Comparison of ENCODE assay signal across 25 cellular contexts in genomic region chr2:221402072-221402471, GRCh38.
DNase-seq lines count a peak whose midpoint lies in the region; ATAC-seq and TF ChIP-seq lines count a peak whose summit lies in the region.
"Had no signal": no experiment of that assay in that cellular context is flagged by ENCODE, and none has a peak within 500 bp of the region (broad histone marks: within the 10 kb centered on the region; RNA-seq: fewer than 3 reads in every experiment).

No MANE protein-coding gene starts in this region.

- H3K18ac ChIP-seq in mesenchymal stem cell (ENCODE audit: low read depth in 1 of 2, low read length in 2 of 2): no peak overlapping the region

- H3K4me3 ChIP-seq in mesenchymal stem cell (ENCODE audit: insufficient read depth in 1 of 2, low read depth in 1 of 2, low read length in 2 of 2) (no peak overlapping the region), mucosa of descending colon (no peak overlapping the region)
- H3K4me3 ChIP-seq: lung, tibial artery had no signal

- no peak overlapping the region for H2BK120ac ChIP-seq in mesenchymal stem cell (ENCODE audit: low read depth, low read length)

- no peak for ATAC-seq in mucosa of descending colon
- ATAC-seq: activated naive CD8-positive, alpha-beta T cell treated with anti-CD3 and anti-CD28 coated beads, Interleukin-2, amount 50 U/mL, for 24 hours; SK-N-SH treated with all-trans-retinoic acid at 6 μM for 48 hours; stimulated activated naive CD8-positive, alpha-beta T cell treated with anti-CD3 and anti-CD28 coated beads, Interleukin-15, Interleukin-2, amounts not matched to agents 100 U/mL and 50 U/mL, for 24 hours; WTC11 had no signal

- H2BK15ac ChIP-seq in mesenchymal stem cell (ENCODE audit: low read depth, poor library complexity, severe bottlenecking): no peak overlapping the region

- H3K9ac ChIP-seq in mesenchymal stem cell (ENCODE audit: low read length): no peak overlapping the region

- H3K9me3 Mint-ChIP-seq in HFFc6: peaks cover 6% of the 10 kb centered on the region; the same call in 1 of the 2 replicates

- H3K4me3 Mint-ChIP-seq in HFFc6: no peak overlapping the region
- H3K4me3 Mint-ChIP-seq: activated naive CD8-positive, alpha-beta T cell treated with anti-CD3 and anti-CD28 coated beads, Interleukin-2, amount 50 U/mL, for 24 hours; dendritic cell treated with granulocyte-macrophage colony-stimulating factor and Interleukin-4, amounts not matched to agents 40 ng/mL and 50 ng/mL, for 4 days; naive B cell; WTC11 had no signal

- no peak overlapping the region for H3K27ac ChIP-seq in mesenchymal stem cell (ENCODE audit: low read length, poor library complexity, severe bottlenecking)
- H3K27ac ChIP-seq: tibial artery had no signal

- no peak overlapping the region for H3K27ac Mint-ChIP-seq in HFFc6
- H3K27ac Mint-ChIP-seq: activated naive CD8-positive, alpha-beta T cell treated with anti-CD3 and anti-CD28 coated beads, Interleukin-2, amount 50 U/mL, for 24 hours; activated T-helper 2 cell treated with anti-CD3 and anti-CD28 coated beads, Interferon-gamma antibody, Interleukin-2, Interleukin-4, amounts not matched to agents 10 μg/mL and 5 μg/mL and 100 μg/mL, durations not matched to agents 14 hours and 24 hours and 36 hours; dendritic cell treated with granulocyte-macrophage colony-stimulating factor and Interleukin-4, amounts not matched to agents 40 ng/mL and 50 ng/mL, for 4 days; WTC11 had no signal

- H2AK5ac ChIP-seq in mesenchymal stem cell (ENCODE audit: low read length, severe bottlenecking): no peak overlapping the region

- H3K9me3 ChIP-seq in mesenchymal stem cell (ENCODE audit: control insufficient read depth, low read length) (peaks cover 10% of the 10 kb centered on the region), mucosa of descending colon (peaks cover 2% of the 10 kb centered on the region)

- no peak overlapping the region for H4K8ac ChIP-seq in mesenchymal stem cell (ENCODE audit: low read length)

- H3K4me1 Mint-ChIP-seq in HFFc6 (ENCODE audit: low read depth): peaks cover 12% of the 10 kb centered on the region
- H3K4me1 Mint-ChIP-seq: activated naive CD8-positive, alpha-beta T cell treated with anti-CD3 and anti-CD28 coated beads, Interleukin-2, amount 50 U/mL, for 24 hours; WTC11 had no signal

- no peak overlapping the region for H3K4ac ChIP-seq in mesenchymal stem cell (ENCODE audit: low read depth in 1 of 2, low read length in 2 of 2)

- H3K23ac ChIP-seq in mesenchymal stem cell (ENCODE audit: low read length in 2 of 2): no peak overlapping the region

- H4K91ac ChIP-seq in mesenchymal stem cell (ENCODE audit: low read length): no peak overlapping the region

- H3K36me3 ChIP-seq in mesenchymal stem cell (ENCODE audit: control insufficient read depth in 1 of 2, insufficient read depth in 2 of 2, low read depth in 1 of 2, low read length in 2 of 2) (no peaks in the 10 kb centered on the region), mucosa of descending colon (ENCODE audit: low read depth) (no peaks in the 10 kb centered on the region)
- H3K36me3 ChIP-seq: tibial artery had no signal

- DNase-seq in AG08395 (ENCODE audit: low spot score): peak; percentile 13
- peak; percentile 68 for DNase-seq in HFFc6
- peak; percentile 76 for DNase-seq in dedifferentiated amniotic fluid mesenchymal stem cell (ENCODE audit: extremely low spot score)
- peak; percentile 53 for DNase-seq in mesenchymal stem cell
- no peak for DNase-seq in cortex of kidney (lab: John Stamatoyannopoulos, UW)
- DNase-seq in activated T-cell treated with anti-CD3 and anti-CD28 coated beads for 4 hours: no peak
- no peak for DNase-seq in T-helper 9 cell
- no peak for DNase-seq in mucosa of descending colon
- DNase-seq: activated CD4-positive, alpha-beta T cell treated with anti-CD3 and anti-CD28 coated beads, Interleukin-2, amount 50 U/mL, for 4 hours; activated CD8-positive, alpha-beta memory T cell treated with anti-CD3 and anti-CD28 coated beads, Interleukin-2, amount 50 U/mL, for 4 hours; activated naive CD8-positive, alpha-beta T cell treated with anti-CD3 and anti-CD28 coated beads, Interleukin-2, amount 50 U/mL, for 24 hours; foreskin melanocyte; kidney glomerular epithelial cell; naive B cell; NCI-H2171; NCI-H526; RPMI8226; stimulated activated CD4-positive, alpha-beta T cell treated with anti-CD3 and anti-CD28 coated beads, Interleukin-4, amount 100 ng/mL, for 4 hours; stimulated activated naive CD8-positive, alpha-beta T cell treated with anti-CD3 and anti-CD28 coated beads, Interleukin-15, Interleukin-2, amounts not matched to agents 100 U/mL and 50 U/mL, for 24 hours; tibial artery had no signal

- peaks cover 5% of the 10 kb centered on the region for H3K27me3 Mint-ChIP-seq in HFFc6 (ENCODE audit: insufficient read depth)
- H3K27me3 Mint-ChIP-seq: dendritic cell treated with granulocyte-macrophage colony-stimulating factor and Interleukin-4, amounts not matched to agents 40 ng/mL and 50 ng/mL, for 4 days had no signal

- H2AFZ ChIP-seq in mesenchymal stem cell (ENCODE audit: low read depth, low read length): no peak overlapping the region

- no peak overlapping the region for H3K14ac ChIP-seq in mesenchymal stem cell (ENCODE audit: low read length in 2 of 2)

- no peaks in the 10 kb centered on the region; the same call in 1 of the 2 replicates for H3K36me3 Mint-ChIP-seq in HFFc6 (ENCODE audit: low read depth)
- H3K36me3 Mint-ChIP-seq: WTC11 had no signal

- no peak overlapping the region for H3K4me2 ChIP-seq in mesenchymal stem cell (ENCODE audit: low read length, poor library complexity, severe bottlenecking)

- no peak overlapping the region for H2BK5ac ChIP-seq in mesenchymal stem cell (ENCODE audit: low read depth, low read length, poor library complexity, severe bottlenecking)

- H3K79me1 ChIP-seq in mesenchymal stem cell (replicated peaks; ENCODE audit: low read length, poor library complexity, severe bottlenecking): no peaks in the 10 kb centered on the region

- TF ChIP-seq CTCF in HFFc6 (IDR thresholded peaks at IDR 0.05): no peak
- no peak for TF ChIP-seq CTCF in mucosa of descending colon (IDR thresholded peaks at IDR 0.05)

- intact Hi-C loops in mucosa of descending colon (cut with DNase I, micrococcal nuclease): no loop called here

- H3K4me1 ChIP-seq in mesenchymal stem cell (ENCODE audit: control insufficient read depth, insufficient read depth, low read depth, low read length) (peaks cover 2% of the 10 kb centered on the region), mucosa of descending colon (ENCODE audit: low read depth) (no peaks in the 10 kb centered on the region)
- H3K4me1 ChIP-seq: tibial artery had no signal

- H3K27me3 ChIP-seq in mesenchymal stem cell (ENCODE audit: control insufficient read depth in 1 of 2, insufficient read depth in 1 of 2, low read length in 2 of 2): no peaks in the 10 kb centered on the region
- H3K27me3 ChIP-seq: tibial artery had no signal

- H2BK12ac ChIP-seq in mesenchymal stem cell (ENCODE audit: low read length in 2 of 2): no peak overlapping the region

- WGBS in mesenchymal stem cell: 73% methylated on average over 1 of the region's 1 CpG

Comparison
In these comparisons a context has a peak if more than half of its experiments do, and no peak if none do; other contexts are left out.
1. DNase-seq: peak in AG08395 (single experiment), HFFc6 (single experiment), dedifferentiated amniotic fluid mesenchymal stem cell (single experiment) and mesenchymal stem cell (single experiment); none in cortex of kidney (single experiment), activated T-cell treated with anti-CD3 and anti-CD28 coated beads for 4 hours (single experiment), T-helper 9 cell (single experiment) and mucosa of descending colon (0 of 3).